Comparison of ENCODE assay signal across 8 cellular contexts in genomic region chr2:134375935-134376334, GRCh38.
A peak's percentile ranks its signal among the peaks of the same experiment; 100 is the strongest.
DNase-seq lines count a peak whose midpoint lies in the region; ATAC-seq and TF ChIP-seq lines count a peak whose summit lies in the region.

No MANE protein-coding gene starts in this region.

- CTCF ChIA-PET in activated CD4-positive, alpha-beta memory T cell treated with anti-CD3 and anti-CD28 coated beads, Interleukin-2, amount 10 ng/mL, durations not matched to agents 7 days and 5 days (lab: Charles Lee), result interaction anchor here (1.3 kb wide), 1 partner anchor 36 kb away, joined by 4 read pairs; no protein-coding TSS in a partner anchor

- H3K27ac Mint-ChIP-seq in nephron, result peak overlapping the region in 2 of 3 experiments; percentile 45 to 49
- no peak overlapping the region for H3K27ac Mint-ChIP-seq in natural killer cell treated with Interleukin-12 subunit alpha and Interleukin-12 subunit beta and Interleukin-15 and Interleukin-18, amount 100 ng/mL, for 72 hours
- H3K27ac Mint-ChIP-seq in activated CD4-positive, alpha-beta memory T cell treated with anti-CD3 and anti-CD28 coated beads, Interleukin-2, amount 10 ng/mL, durations not matched to agents 7 days and 5 days, result no peak overlapping the region

- peaks cover 30% of the 10 kb centered on the region for H3K4me1 Mint-ChIP-seq in nephron
- no peaks in the 10 kb centered on the region for H3K4me1 Mint-ChIP-seq in natural killer cell treated with Interleukin-12 subunit alpha and Interleukin-12 subunit beta and Interleukin-15 and Interleukin-18, amount 100 ng/mL, for 72 hours (ENCODE audit: low read depth in 2 of 2)
- H3K4me1 Mint-ChIP-seq in activated CD4-positive, alpha-beta memory T cell treated with anti-CD3 and anti-CD28 coated beads, Interleukin-2, amount 10 ng/mL, durations not matched to agents 7 days and 5 days, result no peaks in the 10 kb centered on the region

- H3K4me3 Mint-ChIP-seq in nephron, result no peak overlapping the region
- no peak overlapping the region for H3K4me3 Mint-ChIP-seq in natural killer cell treated with Interleukin-12 subunit alpha and Interleukin-12 subunit beta and Interleukin-15 and Interleukin-18, amount 100 ng/mL, for 72 hours
- no peak overlapping the region for H3K4me3 Mint-ChIP-seq in activated CD4-positive, alpha-beta memory T cell treated with anti-CD3 and anti-CD28 coated beads, Interleukin-2, amount 10 ng/mL, durations not matched to agents 7 days and 5 days

- peaks cover 6% of the 10 kb centered on the region for H3K27me3 Mint-ChIP-seq in nephron (ENCODE audit: low read depth)
- H3K27me3 Mint-ChIP-seq in natural killer cell treated with Interleukin-12 subunit alpha and Interleukin-12 subunit beta and Interleukin-15 and Interleukin-18, amount 100 ng/mL, for 72 hours, result no peaks in the 10 kb centered on the region
- no peaks in the 10 kb centered on the region for H3K27me3 Mint-ChIP-seq in activated CD4-positive, alpha-beta memory T cell treated with anti-CD3 and anti-CD28 coated beads, Interleukin-2, amount 10 ng/mL, durations not matched to agents 7 days and 5 days

- DNase-seq in COLO829 (ENCODE audit: low spot score) (peak; percentile 24), NCI-H82 (lab: John Stamatoyannopoulos, UW) (peak; percentile 81), fibroblast of mammary gland (ENCODE audit: low read depth) (peak; percentile 73), NCI-H2196 (lab: John Stamatoyannopoulos, UW; ENCODE audit: unreplicated experiment) (no peak)
- DNase-seq in natural killer cell treated with Interleukin-12 subunit alpha and Interleukin-12 subunit beta and Interleukin-15 and Interleukin-18, amount 100 ng/mL, for 72 hours (ENCODE audit: low spot score), result no peak
- no peak for DNase-seq in activated CD4-positive, alpha-beta memory T cell treated with anti-CD3 and anti-CD28 coated beads, Interleukin-2, amount 10 ng/mL, durations not matched to agents 7 days and 5 days

- POLR2A ChIA-PET in activated CD4-positive, alpha-beta memory T cell treated with anti-CD3 and anti-CD28 coated beads, Interleukin-2, amount 10 ng/mL, durations not matched to agents 7 days and 5 days (lab: Charles Lee), result no interaction called here

- TF ChIP-seq CTCF in fibroblast of mammary gland (conservative IDR thresholded peaks at IDR 0.05; ENCODE audit: control insufficient read depth, insufficient read depth, low read depth, low read length) (peak; percentile 29), nephron (IDR thresholded peaks at IDR 0.05; ENCODE audit: unreplicated experiment in 3 of 3) (peak in 2 of 3 experiments; percentile 16 to 29)

- H3K4me3 ChIP-seq in fibroblast of mammary gland (ENCODE audit: control insufficient read depth, low read depth, low read length), result no peak overlapping the region

- H3K9me3 Mint-ChIP-seq in nephron, result no peaks in the 10 kb centered on the region
- no peaks in the 10 kb centered on the region for H3K9me3 Mint-ChIP-seq in natural killer cell treated with Interleukin-12 subunit alpha and Interleukin-12 subunit beta and Interleukin-15 and Interleukin-18, amount 100 ng/mL, for 72 hours
- no peaks in the 10 kb centered on the region for H3K9me3 Mint-ChIP-seq in activated CD4-positive, alpha-beta memory T cell treated with anti-CD3 and anti-CD28 coated beads, Interleukin-2, amount 10 ng/mL, durations not matched to agents 7 days and 5 days

- no peak for ATAC-seq in natural killer cell treated with Interleukin-12 subunit alpha and Interleukin-12 subunit beta and Interleukin-15 and Interleukin-18, amount 100 ng/mL, for 72 hours
- no peak for ATAC-seq in GM18907 (IDR thresholded peaks at IDR 0.05; ENCODE audit: unreplicated experiment)

- peaks cover 15% of the 10 kb centered on the region for H3K36me3 Mint-ChIP-seq in nephron (ENCODE audit: low read depth)
- peaks cover 4% of the 10 kb centered on the region for H3K36me3 Mint-ChIP-seq in natural killer cell treated with Interleukin-12 subunit alpha and Interleukin-12 subunit beta and Interleukin-15 and Interleukin-18, amount 100 ng/mL, for 72 hours
- peaks cover 10% of the 10 kb centered on the region for H3K36me3 Mint-ChIP-seq in activated CD4-positive, alpha-beta memory T cell treated with anti-CD3 and anti-CD28 coated beads, Interleukin-2, amount 10 ng/mL, durations not matched to agents 7 days and 5 days (ENCODE audit: low read depth)

Comparison
In these comparisons a context has a peak if more than half of its experiments do, and no peak if none do; other contexts are left out.
1. DNase-seq: peak in COLO829 (single experiment), NCI-H82 (single experiment) and fibroblast of mammary gland (single experiment); none in natural killer cell treated with Interleukin-12 subunit alpha and Interleukin-12 subunit beta and Interleukin-15 and Interleukin-18, amount 100 ng/mL, for 72 hours (single experiment), NCI-H2196 (single experiment) and activated CD4-positive, alpha-beta memory T cell treated with anti-CD3 and anti-CD28 coated beads, Interleukin-2, amount 10 ng/mL, durations not matched to agents 7 days and 5 days (single experiment).
2. H3K27ac Mint-ChIP-seq: peak in nephron (2 of 3); none in natural killer cell treated with Interleukin-12 subunit alpha and Interleukin-12 subunit beta and Interleukin-15 and Interleukin-18, amount 100 ng/mL, for 72 hours (0 of 2) and activated CD4-positive, alpha-beta memory T cell treated with anti-CD3 and anti-CD28 coated beads, Interleukin-2, amount 10 ng/mL, durations not matched to agents 7 days and 5 days (single experiment).